In the genomic region with DNA sequence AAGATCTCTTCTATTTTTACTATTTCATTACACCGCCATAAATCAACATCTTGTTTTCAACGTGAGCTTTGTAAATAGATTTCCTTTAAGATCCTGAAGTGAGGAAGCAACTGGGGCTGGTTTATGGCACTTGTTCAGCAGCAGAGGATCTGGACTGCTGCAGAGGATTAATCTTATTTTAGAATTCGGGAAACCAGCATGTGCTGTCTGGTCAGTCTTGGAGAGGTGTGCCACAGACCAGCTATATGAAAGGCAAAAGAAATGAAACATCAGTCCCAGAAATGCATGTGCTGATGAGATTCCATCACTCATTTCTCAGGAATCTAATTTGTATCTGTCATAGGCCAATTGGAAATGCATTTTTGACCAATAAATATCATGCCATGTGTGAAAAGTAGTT, we compare ENCODE assay signal across 22 cellular contexts. TPM values are rescaled to one million over a fixed set of nuclear protein-coding genes. Genes with fewer than 3 reads are reported as not detected.
"Had no signal": no experiment of that assay in that cellular context is flagged by ENCODE, and none has a peak within 500 bp of the region (broad histone marks: within the 10 kb centered on the region; RNA-seq: fewer than 3 reads in every experiment).

No MANE protein-coding gene starts in this region.

- H3K9me3 Mint-ChIP-seq: activated CD8-positive, alpha-beta T cell treated with anti-CD3 and anti-CD28 coated beads for 36 hours; activated naive CD4-positive, alpha-beta T cell treated with anti-CD3 and anti-CD28 coated beads, Interleukin-2, amount 10 ng/mL, durations not matched to agents 7 days and 5 days; activated naive CD8-positive, alpha-beta T cell treated with anti-CD3 and anti-CD28 coated beads for 36 hours; activated T-cell treated with anti-CD3 and anti-CD28 coated beads, Interleukin-2, amount 50 U/mL, for 72 hours; activated T-helper 2 cell treated with anti-CD3 and anti-CD28 coated beads, Interferon-gamma antibody, Interleukin-2, Interleukin-4, amounts not matched to agents 10 μg/mL and 5 μg/mL and 100 μg/mL, durations not matched to agents 14 hours and 24 hours and 36 hours had no signal

- H3K27ac Mint-ChIP-seq: activated CD8-positive, alpha-beta T cell treated with anti-CD3 and anti-CD28 coated beads for 36 hours; activated naive CD4-positive, alpha-beta T cell treated with anti-CD3 and anti-CD28 coated beads, Interleukin-2, amount 10 ng/mL, durations not matched to agents 7 days and 5 days; activated naive CD8-positive, alpha-beta T cell treated with anti-CD3 and anti-CD28 coated beads for 36 hours; activated T-cell treated with anti-CD3 and anti-CD28 coated beads, Interleukin-2, amount 50 U/mL, for 72 hours; activated T-helper 2 cell treated with anti-CD3 and anti-CD28 coated beads, Interferon-gamma antibody, Interleukin-2, Interleukin-4, amounts not matched to agents 10 μg/mL and 5 μg/mL and 100 μg/mL, durations not matched to agents 14 hours and 24 hours and 36 hours had no signal

- H3K36me3 Mint-ChIP-seq: activated naive CD4-positive, alpha-beta T cell treated with anti-CD3 and anti-CD28 coated beads, Interleukin-2, amount 10 ng/mL, durations not matched to agents 7 days and 5 days; activated naive CD8-positive, alpha-beta T cell treated with anti-CD3 and anti-CD28 coated beads for 36 hours had no signal

- H3K36me3 ChIP-seq: brain microvascular endothelial cell, SJCRH30, WERI-Rb-1 had no signal

- H3K4me3 Mint-ChIP-seq: activated CD8-positive, alpha-beta T cell treated with anti-CD3 and anti-CD28 coated beads for 36 hours; activated naive CD4-positive, alpha-beta T cell treated with anti-CD3 and anti-CD28 coated beads, Interleukin-2, amount 10 ng/mL, durations not matched to agents 7 days and 5 days; activated naive CD8-positive, alpha-beta T cell treated with anti-CD3 and anti-CD28 coated beads for 36 hours; activated T-cell treated with anti-CD3 and anti-CD28 coated beads, Interleukin-2, amount 50 U/mL, for 72 hours had no signal

- DNase-seq: activated CD4-positive, alpha-beta T cell treated with anti-CD3 and anti-CD28 coated beads for 4 hours; activated CD8-positive, alpha-beta memory T cell treated with anti-CD3 and anti-CD28 coated beads, Interleukin-2, amount 50 U/mL, for 4 hours; activated CD8-positive, alpha-beta T cell treated with anti-CD3 and anti-CD28 coated beads for 36 hours; activated gamma-delta T cell treated with Interleukin-2 at 50 U/mL for 16 hours; activated naive CD4-positive, alpha-beta T cell treated with anti-CD3 and anti-CD28 coated beads, Interleukin-2, amount 10 ng/mL, durations not matched to agents 7 days and 5 days; activated naive CD8-positive, alpha-beta T cell treated with anti-CD3 and anti-CD28 coated beads for 36 hours; activated T-cell treated with anti-CD3 and anti-CD28 coated beads, Interleukin-2, amount 50 U/mL, for 72 hours; brain microvascular endothelial cell; cerebellar nuclear complex; KG1; NCI-H1092; NCI-H1417 treated with DMSO at 0.1 percent for 48 hours; NCI-H2029 treated with DMSO at 0.1 percent for 48 hours; Right ventricle myocardium superior; T-helper 1 cell; WERI-Rb-1 had no signal

- H3K4me1 Mint-ChIP-seq: activated naive CD4-positive, alpha-beta T cell treated with anti-CD3 and anti-CD28 coated beads, Interleukin-2, amount 10 ng/mL, durations not matched to agents 7 days and 5 days; activated naive CD8-positive, alpha-beta T cell treated with anti-CD3 and anti-CD28 coated beads for 36 hours had no signal

- H3K4me3 ChIP-seq: SJCRH30 had no signal

- H3K27ac ChIP-seq: brain microvascular endothelial cell, RWPE1, SJCRH30, WERI-Rb-1 had no signal

- H3K9me3 ChIP-seq: SJCRH30 had no signal

- ATAC-seq: activated CD8-positive, alpha-beta T cell treated with anti-CD3 and anti-CD28 coated beads for 36 hours; activated T-cell treated with anti-CD3 and anti-CD28 coated beads, Interleukin-2, amount 50 U/mL, for 72 hours; Panc1 had no signal

- H3K27me3 ChIP-seq: brain microvascular endothelial cell, SJCRH30 had no signal

RNA-seq across cellular contexts. Expression of a gene that starts 23.4 kb away (rescaled TPM):
- total RNA-seq: OCI-LY7 had no signal

RNA-seq across cellular contexts. Expression of a gene that starts 45.8 kb away (rescaled TPM):
- total RNA-seq: activated CD8-positive, alpha-beta T cell treated with anti-CD3 and anti-CD28 coated beads for 36 hours; activated naive CD8-positive, alpha-beta T cell treated with anti-CD3 and anti-CD28 coated beads for 36 hours; activated T-cell treated with anti-CD3 and anti-CD28 coated beads, Interleukin-2, amount 50 U/mL, for 72 hours; T-helper 2 cell treated with Interferon-gamma antibody and Interleukin-4, amounts not matched to agents 100 ng/mL and 5 ng/mL, for 36 hours had no signal
